ENCODE assay signal across 10 cellular contexts in the genomic region with DNA sequence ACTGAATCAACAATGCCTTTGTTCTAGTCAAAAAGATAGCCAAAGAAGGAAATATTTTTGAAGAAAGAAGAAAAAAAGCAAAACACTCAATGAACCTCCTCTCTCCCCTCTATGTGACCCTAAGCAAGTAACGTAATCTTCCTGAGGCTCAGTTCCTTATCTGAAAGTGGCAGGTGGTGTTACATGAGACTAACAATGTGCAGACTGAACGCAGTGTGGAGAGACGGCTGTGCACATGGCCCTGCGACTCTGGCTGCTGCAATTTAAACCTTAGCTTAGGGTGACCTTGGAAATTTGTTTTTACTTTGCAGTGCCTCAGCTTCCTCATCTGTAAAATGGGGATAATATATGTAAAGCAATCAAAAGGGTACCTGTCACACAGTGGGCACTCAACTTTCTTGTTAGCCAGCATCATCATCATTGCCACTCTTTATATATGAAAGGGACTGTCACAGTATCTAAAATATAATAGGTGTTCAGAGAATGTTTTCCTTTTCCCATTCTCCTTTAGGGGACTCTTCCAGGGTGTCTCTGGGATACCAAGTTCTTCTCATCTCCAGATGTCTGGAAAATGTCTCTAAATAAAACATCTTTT.
DNase-seq lines count a peak whose midpoint lies in the region; ATAC-seq and TF ChIP-seq lines count a peak whose summit lies in the region.
"Had no signal": no experiment of that assay in that cellular context is flagged by ENCODE, and none has a peak within 500 bp of the region (broad histone marks: within the 10 kb centered on the region; RNA-seq: fewer than 3 reads in every experiment).

No MANE protein-coding gene starts in this region.

- peaks cover 28% of the 10 kb centered on the region for H3F3A ChIP-seq in GM23248 (ENCODE audit: insufficient read depth)

- in situ Hi-C loops in GM23248 (cut with MboI) = no loop called here

- no peaks in the 10 kb centered on the region for H3K9me3 ChIP-seq in GM23248 (ENCODE audit: low read depth)
- H3K9me3 ChIP-seq in right atrium auricular region = no peaks in the 10 kb centered on the region
- H3K9me3 ChIP-seq: BLaER1 had no signal

- peak overlapping the region; percentile 88 for H3K27ac ChIP-seq in ACC112 (ENCODE audit: low read depth, low read length)
- H3K27ac ChIP-seq in GM23248 = peak overlapping the region; percentile 81
- H3K27ac ChIP-seq in right atrium auricular region = peak overlapping the region; percentile 71 to 72
- H3K27ac ChIP-seq: BLaER1 had no signal

- H3K4me2 ChIP-seq in GM23248 (ENCODE audit: unreplicated experiment) = no peak overlapping the region
- H3K4me2 ChIP-seq: BLaER1 had no signal

- H3K27me3 ChIP-seq in ACC112 (ENCODE audit: insufficient read depth, low read length) = no peaks in the 10 kb centered on the region
- H3K27me3 ChIP-seq in GM23248 (replicated peaks; ENCODE audit: insufficient read depth) = no peaks in the 10 kb centered on the region
- no peaks in the 10 kb centered on the region for H3K27me3 ChIP-seq in right atrium auricular region
- H3K27me3 ChIP-seq: BLaER1 had no signal

- H3K9ac ChIP-seq in GM23248 = no peak overlapping the region
- H3K9ac ChIP-seq: BLaER1 had no signal

- H3K4me1 ChIP-seq in ACC112 (ENCODE audit: control insufficient read depth, insufficient read depth, low read length, unreplicated experiment) (peaks cover 76% of the 10 kb centered on the region), GM23248 (ENCODE audit: insufficient read depth) (peaks cover 55% of the 10 kb centered on the region), right atrium auricular region (peaks cover 0 to 61% of the 10 kb centered on the region in 2 donors)

- H3K4me3 ChIP-seq in ACC112 (ENCODE audit: low read depth, low read length) (no peak overlapping the region), GM23248 (no peak overlapping the region), right atrium auricular region (no peak overlapping the region)
- H3K4me3 ChIP-seq: BLaER1 had no signal

- H3K36me3 ChIP-seq in ACC112 (ENCODE audit: insufficient read depth, low read length) (no peaks in the 10 kb centered on the region), GM23248 (ENCODE audit: low read depth) (no peaks in the 10 kb centered on the region), right atrium auricular region (no peaks in the 10 kb centered on the region)
- H3K36me3 ChIP-seq: BLaER1 had no signal

- no peak for ATAC-seq in left lobe of liver

- no peak for DNase-seq in GM23248
- peak; percentile 92 for DNase-seq in OCI-M1 (lab: John Stamatoyannopoulos, UW)
- DNase-seq in right atrium auricular region (ENCODE audit: low spot score) = no peak
- no peak for DNase-seq in kidney tubule cell (ENCODE audit: low spot score)
- DNase-seq in iPS-NIHi7 (ENCODE audit: extremely low spot score) = no peak
- DNase-seq in anterior cingulate cortex (lab: John Stamatoyannopoulos, UW) = no peak
- DNase-seq in left lobe of liver (ENCODE audit: low spot score) = no peak
- DNase-seq: activated CD4-positive, alpha-beta T cell treated with anti-CD3 and anti-CD28 coated beads, Interleukin-2, amount 50 U/mL, for 4 hours had no signal

- H4K20me1 ChIP-seq in GM23248 (ENCODE audit: insufficient read depth) = no peaks in the 10 kb centered on the region
- H4K20me1 ChIP-seq: BLaER1 had no signal

- TF ChIP-seq CTCF in right atrium auricular region (IDR thresholded peaks at IDR 0.05) = no peak

- 98 to 99% methylated on average over 4 of the region's 4 CpGs for WGBS in GM23248 (ENCODE audit: low coverage in 1 of 2, low lambda C conversion rate in 2 of 2, missing lambda C conversion rate in 2 of 2), 2 experiments

- H2AFZ ChIP-seq in ACC112 (ENCODE audit: low read length, unreplicated experiment) (no peak overlapping the region), GM23248 (no peak overlapping the region)

- H3K9me2 ChIP-seq in GM23248 (ENCODE audit: insufficient read depth) = no peaks in the 10 kb centered on the region

- no peaks in the 10 kb centered on the region for H3K79me2 ChIP-seq in ACC112 (ENCODE audit: control insufficient read depth, insufficient read depth, low read length, unreplicated experiment)
- H3K79me2 ChIP-seq in GM23248 (ENCODE audit: insufficient read depth) = no peaks in the 10 kb centered on the region
